28 cellular contexts compared by ENCODE assay signal in genomic region chr6:12895721-12896120, GRCh38.
"Had no signal": no experiment of that assay in that cellular context is flagged by ENCODE, and none has a peak within 500 bp of the region (broad histone marks: within the 10 kb centered on the region; RNA-seq: fewer than 3 reads in every experiment).

No MANE protein-coding gene starts in this region.

- H3K36me3 ChIP-seq: Peyer's patch, WERI-Rb-1 had no signal

- ATAC-seq: activated CD8-positive, alpha-beta memory T cell treated with anti-CD3 and anti-CD28 coated beads, Interleukin-2, amount 10 ng/mL, durations not matched to agents 7 days and 5 days; activated naive CD8-positive, alpha-beta T cell treated with anti-CD3 and anti-CD28 coated beads, Interleukin-2, amount 50 U/mL, for 24 hours had no signal

- DNase-seq: activated CD4-positive, alpha-beta memory T cell treated with anti-CD3 and anti-CD28 coated beads, Interleukin-2, amount 10 ng/mL, durations not matched to agents 7 days and 5 days; activated CD4-positive, alpha-beta T cell treated with anti-CD3 and anti-CD28 coated beads for 1 hour; activated CD4-positive, alpha-beta T cell treated with anti-CD3 and anti-CD28 coated beads for 48 hours; activated CD4-positive, CD25-positive, alpha-beta regulatory T cell; activated CD8-positive, alpha-beta memory T cell treated with anti-CD3 and anti-CD28 coated beads for 24 hours; activated CD8-positive, alpha-beta memory T cell treated with anti-CD3 and anti-CD28 coated beads, Interleukin-2, amount 10 ng/mL, durations not matched to agents 7 days and 5 days; activated CD8-positive, alpha-beta memory T cell treated with anti-CD3 and anti-CD28 coated beads, Interleukin-2, amount 50 U/mL, for 48 hours; activated effector memory CD4-positive, alpha-beta T cell treated with Interleukin-2 at 50 U/mL for 16 hours; activated naive CD4-positive, alpha-beta T cell treated with anti-CD3 and anti-CD28 coated beads, Interleukin-2, amount 10 ng/mL, durations not matched to agents 7 days and 5 days; activated naive CD8-positive, alpha-beta T cell treated with anti-CD3 and anti-CD28 coated beads, Interleukin-2, amount 50 U/mL, for 24 hours; activated T-cell treated with anti-CD3 and anti-CD28 coated beads, Interleukin-2, amount 50 U/mL, for 48 hours; anterior cingulate cortex; KG1; MM.1S; MV-4-11; NCI-H1092; NCI-H1436 treated with DMSO at 0.1 percent for 48 hours; NCI-H1694 treated with DMSO at 0.1 percent for 48 hours; NCI-H2029; NCI-H345; NCI-H524 treated with DMSO at 0.1 percent for 48 hours; Peyer's patch; RPMI8226; SW 1271; T-helper 1 cell; T-helper 2 cell; T-helper 9 cell; WERI-Rb-1 had no signal

- H3K4me3 ChIP-seq: Peyer's patch had no signal

- H3K27ac ChIP-seq: Peyer's patch, WERI-Rb-1 had no signal

- H3K27me3 ChIP-seq: Peyer's patch had no signal

- H3K9me3 ChIP-seq: Peyer's patch had no signal
